8 cellular contexts compared by ENCODE assay signal in genomic region chr6:104771258-104771832, GRCh38.
DNase-seq lines count a peak whose midpoint lies in the region; ATAC-seq and TF ChIP-seq lines count a peak whose summit lies in the region.

No MANE protein-coding gene starts in this region.

- ATAC-seq in GM19395 (IDR thresholded peaks at IDR 0.05; ENCODE audit: unreplicated experiment) (peak; percentile 82), HG03521 (IDR thresholded peaks at IDR 0.05; ENCODE audit: unreplicated experiment) (peak; percentile 71)

- no peaks in the 10 kb centered on the region for H3K27me3 ChIP-seq in spleen (replicated peaks in 1 of 7)

- TF ChIP-seq POLR2A in spleen (IDR thresholded peaks at IDR 0.05): no peak

- no peak overlapping the region for H3K27ac ChIP-seq in spleen

- 52 to 65% (median 60%) methylated on average over 2 of the region's 2 CpGs for WGBS in spleen, 5 donors

- H3K4me3 ChIP-seq in fibroblast of the aortic adventitia (ENCODE audit: low read depth, low read length): no peak overlapping the region
- H3K4me3 ChIP-seq in spleen: no peak overlapping the region

- H3K36me3 ChIP-seq in spleen: peaks cover 0 to 26% (median 3%) of the 10 kb centered on the region in 6 donors

- intact Hi-C loops in spleen (cut with DNase I; ENCODE audit: low total_unique reads): no loop called here

- H3K9me3 ChIP-seq in spleen: no peaks in the 10 kb centered on the region

- H3K4me1 ChIP-seq in spleen: peaks cover 0 to 5% (median 0%) of the 10 kb centered on the region in 6 donors

- DNase-seq in DMS153 treated with DMSO at 0.1 percent for 48 hours (lab: John Stamatoyannopoulos, UW; ENCODE audit: unreplicated experiment): peak; percentile 39
- no peak for DNase-seq in DMS153 (lab: John Stamatoyannopoulos, UW)
- peak; percentile 31 for DNase-seq in SK-N-DZ (ENCODE audit: low spot score)
- peak; percentile 50 for DNase-seq in fibroblast of the aortic adventitia (ENCODE audit: low read depth)
- no peak for DNase-seq in spleen
- no peak for DNase-seq in COR-L47 (lab: John Stamatoyannopoulos, UW)

- TF ChIP-seq CTCF in fibroblast of the aortic adventitia (IDR thresholded peaks at IDR 0.05; ENCODE audit: insufficient read depth, low read length): peak; percentile 42
- TF ChIP-seq CTCF in spleen (IDR thresholded peaks at IDR 0.05 in 8 of 11, conservative IDR thresholded peaks at IDR 0.05 in 3 of 11): peak in 10 of 11 experiments; percentile 5 to 65 (median 50)

Comparison
In these comparisons a context has a peak if more than half of its experiments do, and no peak if none do; other contexts are left out.
1. DNase-seq: peak in DMS153 treated with DMSO at 0.1 percent for 48 hours (single experiment), SK-N-DZ (single experiment) and fibroblast of the aortic adventitia (single experiment); none in DMS153 (single experiment), spleen (single experiment) and COR-L47 (single experiment).